Comparison of ENCODE assay signal across 22 cellular contexts in the genomic region with DNA sequence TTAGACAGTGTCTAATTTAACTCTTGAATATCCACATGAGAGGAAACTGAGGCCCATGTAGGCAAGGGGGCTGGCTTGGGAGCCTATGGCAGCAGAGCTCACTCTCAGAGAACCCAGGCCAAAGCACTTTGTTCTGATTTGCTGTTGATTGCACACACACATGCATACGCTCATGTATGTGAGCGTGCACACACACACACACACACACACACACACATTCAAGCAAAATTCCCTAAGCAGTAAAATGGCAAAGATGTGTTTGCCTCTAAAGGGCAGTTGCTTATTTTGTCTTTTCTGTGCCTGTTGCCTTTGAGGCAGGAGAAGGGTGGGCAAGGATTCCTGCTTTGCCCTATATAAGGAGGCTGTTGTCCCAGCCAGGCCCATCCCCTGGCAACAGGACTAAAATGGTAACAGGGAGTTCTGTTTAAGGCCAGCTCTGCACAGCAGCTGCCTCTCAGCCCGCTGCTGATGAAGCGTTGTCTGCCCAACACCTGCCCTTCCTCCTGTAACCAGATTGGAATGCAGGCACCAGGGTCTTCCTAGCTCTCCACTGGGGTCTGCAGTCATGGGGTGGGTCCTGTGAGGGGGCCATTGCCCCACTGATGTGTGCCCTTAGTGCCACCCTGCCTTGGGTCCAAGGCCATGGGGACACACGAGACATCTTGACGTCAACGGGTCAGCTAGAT.
DNase-seq lines count a peak whose midpoint lies in the region; ATAC-seq and TF ChIP-seq lines count a peak whose summit lies in the region.
"Had no signal": no experiment of that assay in that cellular context is flagged by ENCODE, and none has a peak within 500 bp of the region (broad histone marks: within the 10 kb centered on the region; RNA-seq: fewer than 3 reads in every experiment).

No MANE protein-coding gene starts in this region.

- CTCF ChIA-PET in activated CD4-positive, alpha-beta memory T cell treated with anti-CD3 and anti-CD28 coated beads, Interleukin-2, amount 10 ng/mL, durations not matched to agents 7 days and 5 days (lab: Charles Lee): interaction anchor here (0.9 to 1.1 kb wide), 2 partner anchors 40 to 274 kb away, joined by 3 read pairs; no protein-coding TSS in a partner anchor

- H3K9me3 ChIP-seq in right atrium auricular region (no peaks in the 10 kb centered on the region), prostate gland (no peaks in the 10 kb centered on the region)
- H3K9me3 ChIP-seq: breast epithelium, neutrophil, SK-N-SH had no signal

- H3K27me3 ChIP-seq in right atrium auricular region: no peaks in the 10 kb centered on the region
- no peaks in the 10 kb centered on the region for H3K27me3 ChIP-seq in prostate gland (replicated peaks; ENCODE audit: insufficient read depth)
- H3K27me3 ChIP-seq: breast epithelium, neutrophil had no signal

- no peaks in the 10 kb centered on the region for H3K36me3 Mint-ChIP-seq in activated CD4-positive, alpha-beta memory T cell treated with anti-CD3 and anti-CD28 coated beads, Interleukin-2, amount 10 ng/mL, durations not matched to agents 7 days and 5 days (ENCODE audit: low read depth)
- H3K36me3 Mint-ChIP-seq: activated CD8-positive, alpha-beta memory T cell treated with anti-CD3 and anti-CD28 coated beads, Interleukin-2, amount 10 ng/mL, durations not matched to agents 7 days and 5 days had no signal

- POLR2A ChIA-PET in activated CD4-positive, alpha-beta memory T cell treated with anti-CD3 and anti-CD28 coated beads, Interleukin-2, amount 10 ng/mL, durations not matched to agents 7 days and 5 days (lab: Charles Lee): no interaction called here

- H3K27ac ChIP-seq in cingulate gyrus (ENCODE audit: low read depth, low read length) (peak overlapping the region; percentile 67), right atrium auricular region (peak overlapping the region; percentile 85 to 87), prostate gland (peak overlapping the region; percentile 43 to 56)
- H3K27ac ChIP-seq: neutrophil, PC-9 had no signal

- TF ChIP-seq POLR2A in prostate gland (IDR thresholded peaks at IDR 0.05): no peak

- no peak overlapping the region for H3K27ac Mint-ChIP-seq in activated CD4-positive, alpha-beta memory T cell treated with anti-CD3 and anti-CD28 coated beads, Interleukin-2, amount 10 ng/mL, durations not matched to agents 7 days and 5 days
- H3K27ac Mint-ChIP-seq: activated CD4-positive, alpha-beta T cell treated with anti-CD3 and anti-CD28 coated beads for 36 hours; activated CD8-positive, alpha-beta memory T cell treated with anti-CD3 and anti-CD28 coated beads, Interleukin-2, amount 10 ng/mL, durations not matched to agents 7 days and 5 days; activated T-helper 17 cell treated with anti-CD3 and anti-CD28 coated beads, Interleukin-2, amount 50 U/mL, for 72 hours; CD4-positive, alpha-beta T cell; memory B cell had no signal

- H3K9me3 Mint-ChIP-seq in activated CD4-positive, alpha-beta memory T cell treated with anti-CD3 and anti-CD28 coated beads, Interleukin-2, amount 10 ng/mL, durations not matched to agents 7 days and 5 days: no peaks in the 10 kb centered on the region
- H3K9me3 Mint-ChIP-seq: activated T-helper 17 cell treated with anti-CD3 and anti-CD28 coated beads, Interleukin-2, amount 50 U/mL, for 72 hours; CD4-positive, alpha-beta T cell; memory B cell had no signal

- TF ChIP-seq CTCF in right atrium auricular region (IDR thresholded peaks at IDR 0.05): no peak
- TF ChIP-seq CTCF in prostate gland (IDR thresholded peaks at IDR 0.05): no peak

- H3K36me3 ChIP-seq in right atrium auricular region (no peaks in the 10 kb centered on the region), prostate gland (no peaks in the 10 kb centered on the region)
- H3K36me3 ChIP-seq: breast epithelium, neutrophil had no signal

- intact Hi-C loops in prostate gland (cut with DNase I): loop anchor here (5.0 kb wide), 1 partner anchor 62 kb away; the partner anchor contains the start of gene PPARGC1B

- H3K4me3 Mint-ChIP-seq in activated CD4-positive, alpha-beta memory T cell treated with anti-CD3 and anti-CD28 coated beads, Interleukin-2, amount 10 ng/mL, durations not matched to agents 7 days and 5 days: no peak overlapping the region
- H3K4me3 Mint-ChIP-seq: activated CD4-positive, alpha-beta T cell treated with anti-CD3 and anti-CD28 coated beads for 36 hours; activated CD8-positive, alpha-beta memory T cell treated with anti-CD3 and anti-CD28 coated beads, Interleukin-2, amount 10 ng/mL, durations not matched to agents 7 days and 5 days; activated T-helper 17 cell treated with anti-CD3 and anti-CD28 coated beads, Interleukin-2, amount 50 U/mL, for 72 hours; CD4-positive, alpha-beta T cell; memory B cell had no signal

- H3K4me1 Mint-ChIP-seq in activated CD4-positive, alpha-beta memory T cell treated with anti-CD3 and anti-CD28 coated beads, Interleukin-2, amount 10 ng/mL, durations not matched to agents 7 days and 5 days: no peaks in the 10 kb centered on the region
- H3K4me1 Mint-ChIP-seq: activated CD4-positive, alpha-beta T cell treated with anti-CD3 and anti-CD28 coated beads for 36 hours; activated CD8-positive, alpha-beta memory T cell treated with anti-CD3 and anti-CD28 coated beads, Interleukin-2, amount 10 ng/mL, durations not matched to agents 7 days and 5 days had no signal

- DNase-seq in LHCN-M2 (ENCODE audit: low read depth) (peak; percentile 34), right atrium auricular region (ENCODE audit: low spot score) (no peak), prostate gland (ENCODE audit: low spot score) (no peak), NCI-H1092 (lab: John Stamatoyannopoulos, UW) (no peak), iPS-NIHi11 (ENCODE audit: low spot score) (no peak)
- no peak for DNase-seq in activated CD4-positive, alpha-beta memory T cell treated with anti-CD3 and anti-CD28 coated beads, Interleukin-2, amount 10 ng/mL, durations not matched to agents 7 days and 5 days
- DNase-seq: activated CD4-positive, alpha-beta T cell treated with anti-CD3 and anti-CD28 coated beads for 36 hours; activated CD8-positive, alpha-beta memory T cell treated with anti-CD3 and anti-CD28 coated beads, Interleukin-2, amount 10 ng/mL, durations not matched to agents 7 days and 5 days; CD4-positive, alpha-beta T cell; KBM-7; NCI-H2029 treated with DMSO at 0.1 percent for 48 hours; PC-9; SK-N-SH; T1000 had no signal

- H3K4me1 ChIP-seq in right atrium auricular region: peaks cover 0 to 86% of the 10 kb centered on the region in 2 donors
- H3K4me1 ChIP-seq in prostate gland (replicated peaks): no peaks in the 10 kb centered on the region
- H3K4me1 ChIP-seq: breast epithelium had no signal

- H3K4me3 ChIP-seq in right atrium auricular region: no peak overlapping the region
- no peak overlapping the region for H3K4me3 ChIP-seq in prostate gland
- H3K4me3 ChIP-seq: breast epithelium, PC-9 had no signal

- no peak for ATAC-seq in GM19467 (IDR thresholded peaks at IDR 0.05; ENCODE audit: unreplicated experiment)
- ATAC-seq: activated CD4-positive, alpha-beta T cell treated with anti-CD3 and anti-CD28 coated beads for 36 hours; activated CD8-positive, alpha-beta memory T cell treated with anti-CD3 and anti-CD28 coated beads, Interleukin-2, amount 10 ng/mL, durations not matched to agents 7 days and 5 days; activated T-helper 17 cell treated with anti-CD3 and anti-CD28 coated beads, Interleukin-2, amount 50 U/mL, for 72 hours; esophagus mucosa; HCT116 had no signal

- no peaks in the 10 kb centered on the region for H3K27me3 Mint-ChIP-seq in activated CD4-positive, alpha-beta memory T cell treated with anti-CD3 and anti-CD28 coated beads, Interleukin-2, amount 10 ng/mL, durations not matched to agents 7 days and 5 days
- H3K27me3 Mint-ChIP-seq: activated CD4-positive, alpha-beta T cell treated with anti-CD3 and anti-CD28 coated beads for 36 hours; activated CD8-positive, alpha-beta memory T cell treated with anti-CD3 and anti-CD28 coated beads, Interleukin-2, amount 10 ng/mL, durations not matched to agents 7 days and 5 days; activated T-helper 17 cell treated with anti-CD3 and anti-CD28 coated beads, Interleukin-2, amount 50 U/mL, for 72 hours; CD4-positive, alpha-beta T cell; memory B cell had no signal

- WGBS in prostate gland: 79% methylated on average over 7 of the region's 7 CpGs
